Comparison of ENCODE assay signal across 8 cellular contexts in genomic region chr19:46602392-46603194, GRCh38. TPM values are rescaled to one million over a fixed set of nuclear protein-coding genes. Genes with fewer than 3 reads are reported as not detected.
DNase-seq lines count a peak whose midpoint lies in the region; ATAC-seq, FAIRE-seq and TF ChIP-seq lines count a peak whose summit lies in the region.

No MANE protein-coding gene starts in this region.

- H3K4me3 Mint-ChIP-seq in activated naive CD8-positive, alpha-beta T cell treated with anti-CD3 and anti-CD28 coated beads, Interleukin-2, amount 50 U/mL, for 24 hours, result peak overlapping the region; percentile 97

- H3K4me3 ChIP-seq in A549 (peak overlapping the region; percentile 94), HUES64 (ENCODE audit: low read length) (peak overlapping the region; percentile 73), keratinocyte (ENCODE audit: control insufficient read depth in 2 of 3, extremely low read depth in 1 of 3, insufficient read depth in 2 of 3, low read depth in 1 of 3, low read length in 3 of 3) (peak overlapping the region; percentile 98 to 100 (median 99))

- CTCF ChIA-PET in A549 (lab: Yijun Ruan, JAX), result interaction anchor here (0.6 to 34.1 kb wide), 5 partner anchors 21 to 1141 kb away, joined by 3 to 737 read pairs (median 8); partner anchors contain the start of genes DACT3, GNG8 and PTGIR

- DNase-seq in A549 (ENCODE audit: low read depth in 1 of 2, low spot score in 1 of 2), result no peak
- DNase-seq in activated naive CD8-positive, alpha-beta T cell treated with anti-CD3 and anti-CD28 coated beads, Interleukin-2, amount 50 U/mL, for 24 hours, result peak; percentile 74
- no peak for DNase-seq in keratinocyte (ENCODE audit: low read depth, low spot score)
- DNase-seq in stimulated activated CD4-positive, alpha-beta T cell treated with anti-CD3 and anti-CD28 coated beads, Interleukin-1b, Interleukin-23, amount 100 ng/mL, for 4 hours (ENCODE audit: low read depth in 2 of 2), result peak; percentile 43 to 49
- DNase-seq in HuH-7 (ENCODE audit: low spot score), result no peak
- DNase-seq in NCI-H2107 (lab: John Stamatoyannopoulos, UW), result no peak
- DNase-seq in NCI-H1092 treated with DMSO at 0.1 percent for 48 hours (lab: John Stamatoyannopoulos, UW), result no peak

- POLR2A ChIA-PET in A549 (lab: Yijun Ruan, JAX), result interaction anchor here (3.7 kb wide), 1 partner anchor 59 kb away, joined by 29 read pairs; the partner anchor contains the start of gene DACT3

- WGBS in A549 (ENCODE audit: missing lambda C conversion rate), result 25% methylated on average over 23 of the region's 23 CpGs
- 44% methylated on average over 23 of the region's 23 CpGs for WGBS in HUES64

- H3K9ac ChIP-seq in HUES64 (ENCODE audit: low read depth, low read length) (peak overlapping the region; percentile 99; the same call in 1 of the 2 replicates), keratinocyte (ENCODE audit: control insufficient read depth, extremely low read depth, insufficient read depth, low read length) (peak overlapping the region; percentile 100)

- no peak for TF ChIP-seq POLR2A in A549 (IDR thresholded peaks at IDR 0.05; ENCODE audit: low read length)

- ATAC-seq in A549, result 0 out of 6 replicates have a peak, but pooled peaks of 1 of the 2 experiments have one; percentile 3
- ATAC-seq in activated naive CD8-positive, alpha-beta T cell treated with anti-CD3 and anti-CD28 coated beads, Interleukin-2, amount 50 U/mL, for 24 hours, result peak; percentile 76

- H3K4me1 ChIP-seq in A549, result peaks cover 23% of the 10 kb centered on the region
- peaks cover 12% of the 10 kb centered on the region; the same call in 1 of the 2 replicates for H3K4me1 ChIP-seq in HUES64 (ENCODE audit: insufficient read depth, low read length)
- H3K4me1 ChIP-seq in keratinocyte (ENCODE audit: control insufficient read depth, extremely low read depth, insufficient read depth, low read length), result peaks cover 28% of the 10 kb centered on the region

- peaks cover 13% of the 10 kb centered on the region for H3K9me3 Mint-ChIP-seq in activated naive CD8-positive, alpha-beta T cell treated with anti-CD3 and anti-CD28 coated beads, Interleukin-2, amount 50 U/mL, for 24 hours

- no peak for FAIRE-seq in A549 (lab: Jason Lieb, UNC)
- no peak for FAIRE-seq in keratinocyte (lab: Jason Lieb, UNC)

- no peaks in the 10 kb centered on the region for H3K27me3 Mint-ChIP-seq in activated naive CD8-positive, alpha-beta T cell treated with anti-CD3 and anti-CD28 coated beads, Interleukin-2, amount 50 U/mL, for 24 hours

- H3K79me2 ChIP-seq in keratinocyte (ENCODE audit: control insufficient read depth, insufficient read depth, low read length), result peaks cover 63% of the 10 kb centered on the region

- H3K9me3 ChIP-seq in A549 (peaks cover 12% of the 10 kb centered on the region), HUES64 (ENCODE audit: insufficient read depth, low read depth, low read length) (0 out of 2 replicates have a peak, but pooled peaks cover 3% of the 10 kb centered on the region), keratinocyte (ENCODE audit: control insufficient read depth, low read depth, low read length) (no peaks in the 10 kb centered on the region)

- H3K27ac ChIP-seq in A549, result peak overlapping the region; percentile 96 to 97
- no peak overlapping the region for H3K27ac ChIP-seq in HUES64 (ENCODE audit: low read depth, low read length)
- H3K27ac ChIP-seq in keratinocyte (ENCODE audit: control insufficient read depth, insufficient read depth, low read length), result peak overlapping the region; percentile 39

- H3K27me3 ChIP-seq in HUES64 (ENCODE audit: insufficient read depth, low read length) (no peaks in the 10 kb centered on the region), keratinocyte (ENCODE audit: control insufficient read depth, extremely low read depth, insufficient read depth, low read length) (no peaks in the 10 kb centered on the region)

- H3K9me1 ChIP-seq in keratinocyte (ENCODE audit: control insufficient read depth, extremely low read depth, insufficient read depth, low read length), result no peaks in the 10 kb centered on the region

- TF ChIP-seq EP300 in A549 (IDR thresholded peaks at IDR 0.05), result no peak

- peak overlapping the region; percentile 100 for H3K27ac Mint-ChIP-seq in activated naive CD8-positive, alpha-beta T cell treated with anti-CD3 and anti-CD28 coated beads, Interleukin-2, amount 50 U/mL, for 24 hours

- peaks cover 36% of the 10 kb centered on the region for H3K36me3 Mint-ChIP-seq in activated naive CD8-positive, alpha-beta T cell treated with anti-CD3 and anti-CD28 coated beads, Interleukin-2, amount 50 U/mL, for 24 hours (ENCODE audit: low read depth)

- H3K4me2 ChIP-seq in A549 (peak overlapping the region; percentile 95), keratinocyte (ENCODE audit: control insufficient read depth, extremely low read depth, insufficient read depth, low read depth, low read length) (peak overlapping the region; percentile 84)

- TF ChIP-seq CTCF in A549 (IDR thresholded peaks at IDR 0.05), result no peak
- no peak for TF ChIP-seq CTCF in keratinocyte (optimal IDR thresholded peaks at IDR 0.05 in 1 of 3, IDR thresholded peaks at IDR 0.05 in 1 of 3, conservative IDR thresholded peaks at IDR 0.05 in 1 of 3; ENCODE audit: extremely low read depth in 1 of 3, insufficient read depth in 2 of 3, low read length in 3 of 3)

- peaks cover 37% of the 10 kb centered on the region for H3K4me1 Mint-ChIP-seq in activated naive CD8-positive, alpha-beta T cell treated with anti-CD3 and anti-CD28 coated beads, Interleukin-2, amount 50 U/mL, for 24 hours

- H3K36me3 ChIP-seq in HUES64 (ENCODE audit: insufficient read depth, low read length), result peaks cover 22% of the 10 kb centered on the region
- H3K36me3 ChIP-seq in keratinocyte (ENCODE audit: control insufficient read depth in 2 of 2, extremely low read depth in 1 of 2, insufficient read depth in 2 of 2, low read length in 2 of 2), result peaks cover 21 to 32% of the 10 kb centered on the region in 2 experiments

- TF ChIP-seq RAD21 in A549 (conservative IDR thresholded peaks at IDR 0.05 in 1 of 2, IDR thresholded peaks at IDR 0.05 in 1 of 2), result no peak

- H2AFZ ChIP-seq in keratinocyte (ENCODE audit: control insufficient read depth, low read length), result no peak overlapping the region

- H4K20me1 ChIP-seq in keratinocyte (ENCODE audit: control insufficient read depth, extremely low read depth, insufficient read depth, low read length), result peaks cover 17% of the 10 kb centered on the region

- dilution Hi-C loops in keratinocyte (cut with MboI; ENCODE audit: extremely low pct_ligation_motif_present, low sequenced_read_pairs), result no loop called here

RNA-seq across cellular contexts. Expression of gene CALM3, which starts 1.5 kb away (rescaled TPM):
- polyA plus RNA-seq in A549 (2011; rRNA removed) (321 and 548 TPM in 2 replicates), A549 (2017; fragmentation: RNase III; extraction: RNeasy Plus Mini Kit Qiagen cat#74134 plus additional on column Dnase treatment) (303 to 327 TPM (median 313 TPM) in 3 replicates), keratinocyte (245 to 556 TPM (median 411 TPM) in 3 replicates)
- polyA plus RNA-seq in A549 (2012; cell fraction: cytosol; rRNA removed), result 348 and 411 TPM in 2 replicates
- 212 and 267 TPM in 2 replicates for polyA plus RNA-seq in A549 (2012; cell fraction: nucleus; rRNA removed)
- 142 and 171 TPM in 2 replicates for polyA minus RNA-seq in A549 (2011; rRNA and poly(A)+ RNA removed)
- 216 TPM for polyA plus RNA-seq in HUES64 (2013, experiment 1 of 2)
- 254 TPM for polyA plus RNA-seq in HUES64 (2013, experiment 2 of 2)
- 89.9 TPM for polyA plus RNA-seq in keratinocyte (2011; ENCODE audit: low read depth)
- polyA plus RNA-seq in keratinocyte (2011; cell fraction: cytosol; rRNA removed), result 302 and 508 TPM in 2 replicates
- 219 and 253 TPM in 2 replicates for polyA plus RNA-seq in keratinocyte (2011; cell fraction: nucleus; rRNA removed)
- polyA plus RNA-seq in keratinocyte (2012; ENCODE audit: low replicate concordance), result 83.5 and 391 TPM in 2 replicates
- polyA minus RNA-seq in keratinocyte, result 162 to 240 TPM (median 238 TPM) in 3 replicates
- polyA minus RNA-seq in keratinocyte (2011; cell fraction: cytosol; rRNA and poly(A)+ RNA removed), result 171 TPM
- polyA minus RNA-seq in keratinocyte (2011; cell fraction: nucleus; rRNA and poly(A)+ RNA removed), result 34.4 and 50.8 TPM in 2 replicates

RNA-seq across cellular contexts. Expression of gene PTGIR, which starts 22.3 kb away (rescaled TPM):
- polyA plus RNA-seq in A549 (2011; rRNA removed) (0.06 TPM in 1 of 2 replicates, not detected in the other), A549 (2017; fragmentation: RNase III; extraction: RNeasy Plus Mini Kit Qiagen cat#74134 plus additional on column Dnase treatment) (0.07 TPM in 1 of 3 replicates, not detected in the others), keratinocyte (0.08 TPM in 1 of 3 replicates, not detected in the others)
- polyA plus RNA-seq in A549 (2012; cell fraction: cytosol; rRNA removed), result 0.09 and 0.12 TPM in 2 replicates
- polyA plus RNA-seq in A549 (2012; cell fraction: nucleus; rRNA removed), result 0.22 and 0.42 TPM in 2 replicates
- not detected in 2 replicates for polyA minus RNA-seq in A549 (2011; rRNA and poly(A)+ RNA removed)
- not detected for polyA plus RNA-seq in HUES64 (2013, experiment 1 of 2)
- polyA plus RNA-seq in HUES64 (2013, experiment 2 of 2), result not detected
- not detected for polyA plus RNA-seq in keratinocyte (2011; ENCODE audit: low read depth)
- polyA plus RNA-seq in keratinocyte (2011; cell fraction: cytosol; rRNA removed), result not detected in 2 replicates
- not detected in 2 replicates for polyA plus RNA-seq in keratinocyte (2011; cell fraction: nucleus; rRNA removed)
- not detected in 2 replicates for polyA plus RNA-seq in keratinocyte (2012; ENCODE audit: low replicate concordance)
- polyA minus RNA-seq in keratinocyte, result not detected in 3 replicates
- polyA minus RNA-seq in keratinocyte (2011; cell fraction: cytosol; rRNA and poly(A)+ RNA removed), result not detected
- polyA minus RNA-seq in keratinocyte (2011; cell fraction: nucleus; rRNA and poly(A)+ RNA removed), result not detected in 2 replicates

RNA-seq across cellular contexts. Expression of gene GNG8, which starts 33.4 kb away (rescaled TPM):
- polyA plus RNA-seq in A549 (2011; rRNA removed) (not detected in 2 replicates), A549 (2017; fragmentation: RNase III; extraction: RNeasy Plus Mini Kit Qiagen cat#74134 plus additional on column Dnase treatment) (not detected in 3 replicates), keratinocyte (not detected in 3 replicates)
- not detected in 2 replicates for polyA plus RNA-seq in A549 (2012; cell fraction: cytosol; rRNA removed)
- not detected in 2 replicates for polyA plus RNA-seq in A549 (2012; cell fraction: nucleus; rRNA removed)
- not detected in 2 replicates for polyA minus RNA-seq in A549 (2011; rRNA and poly(A)+ RNA removed)
- not detected for polyA plus RNA-seq in HUES64 (2013, experiment 1 of 2)
- not detected for polyA plus RNA-seq in HUES64 (2013, experiment 2 of 2)
- polyA plus RNA-seq in keratinocyte (2011; ENCODE audit: low read depth), result not detected
- not detected in 2 replicates for polyA plus RNA-seq in keratinocyte (2011; cell fraction: cytosol; rRNA removed)
- not detected in 2 replicates for polyA plus RNA-seq in keratinocyte (2011; cell fraction: nucleus; rRNA removed)
- polyA plus RNA-seq in keratinocyte (2012; ENCODE audit: low replicate concordance), result not detected in 2 replicates
- not detected in 3 replicates for polyA minus RNA-seq in keratinocyte
- not detected for polyA minus RNA-seq in keratinocyte (2011; cell fraction: cytosol; rRNA and poly(A)+ RNA removed)
- polyA minus RNA-seq in keratinocyte (2011; cell fraction: nucleus; rRNA and poly(A)+ RNA removed), result not detected in 2 replicates

RNA-seq across cellular contexts. Expression of gene DACT3, which starts 58.4 kb away (rescaled TPM):
- polyA plus RNA-seq in A549 (2011; rRNA removed), result 0.13 and 0.36 TPM in 2 replicates
- polyA plus RNA-seq in A549 (2012; cell fraction: cytosol; rRNA removed), result 0.22 and 0.32 TPM in 2 replicates
- 0.26 and 0.31 TPM in 2 replicates for polyA plus RNA-seq in A549 (2012; cell fraction: nucleus; rRNA removed)
- polyA plus RNA-seq in A549 (2017; fragmentation: RNase III; extraction: RNeasy Plus Mini Kit Qiagen cat#74134 plus additional on column Dnase treatment), result 0.14 to 0.33 TPM (median 0.32 TPM) in 3 replicates
- polyA minus RNA-seq in A549 (2011; rRNA and poly(A)+ RNA removed), result 0.10 and 0.29 TPM in 2 replicates
- 1.6 TPM for polyA plus RNA-seq in HUES64 (2013, experiment 1 of 2)
- 3.2 TPM for polyA plus RNA-seq in HUES64 (2013, experiment 2 of 2)
- 0.03 to 0.14 TPM (median 0.04 TPM) in 3 replicates for polyA plus RNA-seq in keratinocyte
- not detected for polyA plus RNA-seq in keratinocyte (2011; ENCODE audit: low read depth)
- polyA plus RNA-seq in keratinocyte (2011; cell fraction: cytosol; rRNA removed), result 0.09 and 0.11 TPM in 2 replicates
- 0.11 and 0.28 TPM in 2 replicates for polyA plus RNA-seq in keratinocyte (2011; cell fraction: nucleus; rRNA removed)
- polyA plus RNA-seq in keratinocyte (2012; ENCODE audit: low replicate concordance), result 0.06 and 0.11 TPM in 2 replicates
- 0.06 TPM in 1 of 3 replicates, not detected in the others for polyA minus RNA-seq in keratinocyte
- polyA minus RNA-seq in keratinocyte (2011; cell fraction: cytosol; rRNA and poly(A)+ RNA removed), result not detected
- not detected in 2 replicates for polyA minus RNA-seq in keratinocyte (2011; cell fraction: nucleus; rRNA and poly(A)+ RNA removed)

Comparison
In these comparisons a context has a peak if more than half of its experiments do, and no peak if none do; other contexts are left out.
1. DNase-seq: peak in activated naive CD8-positive, alpha-beta T cell treated with anti-CD3 and anti-CD28 coated beads, Interleukin-2, amount 50 U/mL, for 24 hours (single experiment) and stimulated activated CD4-positive, alpha-beta T cell treated with anti-CD3 and anti-CD28 coated beads, Interleukin-1b, Interleukin-23, amount 100 ng/mL, for 4 hours (2 of 2); none in A549 (0 of 2), keratinocyte (single experiment), HuH-7 (single experiment), NCI-H2107 (single experiment) and NCI-H1092 treated with DMSO at 0.1 percent for 48 hours (single experiment).
2. Peak in every context shown above with its lines, with median percentiles within 50 percentile points of each other: H3K4me3 ChIP-seq.